Comparison of ENCODE assay signal across 8 cellular contexts in the genomic region with DNA sequence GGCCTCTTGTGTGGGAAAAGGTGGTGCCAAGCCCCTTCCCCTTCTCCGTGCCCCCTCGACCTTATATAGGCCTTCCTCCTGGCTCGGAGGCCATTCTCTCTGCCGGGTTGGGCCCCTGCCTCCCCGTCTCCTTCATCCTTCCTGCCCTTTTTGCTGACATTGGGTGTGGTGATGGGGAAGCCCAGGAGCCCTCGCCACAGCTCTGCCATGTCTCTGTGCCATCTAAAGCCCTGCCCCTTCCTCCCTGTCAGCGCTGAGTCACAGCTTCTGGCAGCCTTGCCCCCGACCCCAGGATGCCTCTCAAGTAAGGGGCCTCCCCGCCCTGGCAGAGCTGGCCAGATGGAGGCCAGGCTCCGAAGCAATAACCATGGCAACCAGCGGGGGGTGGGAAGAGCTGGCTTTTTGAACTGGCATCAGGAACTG. TPM values are rescaled to one million over a fixed set of nuclear protein-coding genes. Genes with fewer than 3 reads are reported as not detected.
DNase-seq lines count a peak whose midpoint lies in the region; ATAC-seq and TF ChIP-seq lines count a peak whose summit lies in the region.

No MANE protein-coding gene starts in this region.

- ATAC-seq in GM21619 (IDR thresholded peaks at IDR 0.05; ENCODE audit: unreplicated experiment) = no peak

- H3K9me3 Mint-ChIP-seq in brain = no peaks in the 10 kb centered on the region

- TF ChIP-seq CTCF in VCaP (conservative IDR thresholded peaks at IDR 0.05) = no peak
- no peak for TF ChIP-seq CTCF in brain (conservative IDR thresholded peaks at IDR 0.05)

- peak overlapping the region; percentile 85 for H3K27ac ChIP-seq in VCaP

- peaks cover 24% of the 10 kb centered on the region for H3K4me1 Mint-ChIP-seq in brain

- H3K36me3 Mint-ChIP-seq in brain = peaks cover 18% of the 10 kb centered on the region

- peaks cover 4% of the 10 kb centered on the region for H3K27me3 Mint-ChIP-seq in brain

- peak overlapping the region in 1 of 5 experiments; percentile 21 for H3K4me3 Mint-ChIP-seq in brain

- peak overlapping the region; percentile 82 to 96 (median 94) for H3K27ac Mint-ChIP-seq in brain

- in situ Hi-C loops in KBM-7 (cut with MboI; ENCODE audit: low pct_unique_long_range_greater_than_20kb, low sequenced_read_pairs) = no loop called here

- DNase-seq in NCI-H2081 (lab: John Stamatoyannopoulos, UW) = peak; percentile 32 to 37
- no peak for DNase-seq in NCI-H2081 treated with DMSO at 0.1 percent for 48 hours (lab: John Stamatoyannopoulos, UW)
- DNase-seq in KBM-7 = peak; percentile 35
- DNase-seq in kidney tubule cell (ENCODE audit: low spot score) = peak; percentile 89
- DNase-seq in stimulated activated CD8-positive, alpha-beta memory T cell treated with anti-CD3 and anti-CD28 coated beads, Interleukin-12 subunit alpha, Interleukin-12 subunit beta, amount 100 ng/mL, for 24 hours (ENCODE audit: extremely low read depth) = peak; percentile 68

RNA-seq across cellular contexts. Expression of a gene that starts 30.4 kb away (rescaled TPM):
- polyA plus RNA-seq in brain (ENCODE audit: insufficient read depth, low read depth, low replicate concordance) = 12.1 TPM
